ENCODE assay signal across 17 cellular contexts in the genomic region with DNA sequence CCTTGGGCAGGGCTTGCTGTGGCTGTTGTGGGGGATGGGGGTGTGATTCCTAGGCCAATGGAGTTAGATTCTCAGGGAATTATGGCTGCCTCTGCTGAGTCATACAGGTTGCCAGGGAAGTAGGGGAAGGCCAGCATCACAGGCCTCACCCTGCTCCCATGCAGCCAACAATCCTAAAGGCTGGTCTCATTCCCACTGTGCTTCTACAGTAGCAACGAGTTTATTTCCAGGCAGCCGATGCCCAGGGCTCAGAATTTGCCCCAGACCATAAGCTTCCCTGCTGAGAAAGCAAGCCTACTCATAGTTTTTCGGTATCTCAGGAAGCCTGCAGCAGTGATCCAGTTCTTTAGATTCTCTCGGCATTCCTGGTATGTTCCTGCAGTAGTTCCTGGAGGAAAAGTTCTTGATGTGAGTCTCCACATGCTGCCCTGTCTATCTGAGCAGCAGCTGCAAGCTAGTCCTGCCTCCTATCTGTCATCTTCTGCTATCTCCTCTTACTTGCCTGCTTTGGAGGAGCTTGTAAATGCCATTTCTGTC. TPM values are rescaled to one million over a fixed set of nuclear protein-coding genes. Genes with fewer than 3 reads are reported as not detected.
DNase-seq lines count a peak whose midpoint lies in the region; TF ChIP-seq lines count a peak whose summit lies in the region.
"Had no signal": no experiment of that assay in that cellular context is flagged by ENCODE, and none has a peak within 500 bp of the region (broad histone marks: within the 10 kb centered on the region; RNA-seq: fewer than 3 reads in every experiment).

No MANE protein-coding gene starts in this region.

- no peak overlapping the region for H4K8ac ChIP-seq in trophoblast cell (ENCODE audit: low read depth, low read length)

- H3K79me2 ChIP-seq in trophoblast cell (ENCODE audit: control insufficient read depth, insufficient read depth, low read length, poor library complexity), result no peaks in the 10 kb centered on the region

- no peak overlapping the region for H2AFZ ChIP-seq in trophoblast cell (ENCODE audit: insufficient read depth, low read length, poor library complexity)

- H3K4me3 ChIP-seq in brain microvascular endothelial cell (ENCODE audit: low read depth, low read length) (no peak overlapping the region), trophoblast cell (ENCODE audit: low read depth, low read length) (no peak overlapping the region)

- no peak overlapping the region for H4K91ac ChIP-seq in trophoblast cell (ENCODE audit: low read depth, low read length)

- CTCF ChIA-PET in GM10248 (lab: Yijun Ruan, JAX), result interaction anchor here (0.7 to 1.5 kb wide), 2 partner anchors 7 to 30 kb away, joined by 3 to 6 read pairs; no protein-coding TSS in a partner anchor

- no peak overlapping the region for H3K14ac ChIP-seq in trophoblast cell (ENCODE audit: low read length)

- no peaks in the 10 kb centered on the region for H3K27me3 ChIP-seq in brain microvascular endothelial cell (replicated peaks)
- no peaks in the 10 kb centered on the region for H3K27me3 ChIP-seq in trophoblast cell (ENCODE audit: insufficient read depth, low read length)

- H3K79me1 ChIP-seq in trophoblast cell (ENCODE audit: low read length), result no peaks in the 10 kb centered on the region

- peaks cover 4% of the 10 kb centered on the region for H3K9me3 ChIP-seq in trophoblast cell (ENCODE audit: insufficient read depth, low read depth, low read length)

- H2BK5ac ChIP-seq in trophoblast cell (ENCODE audit: low read depth, low read length, poor library complexity), result no peak overlapping the region

- POLR2A ChIA-PET in GM10248 (lab: Yijun Ruan, JAX), result no interaction called here

- in situ Hi-C loops in brain microvascular endothelial cell (cut with HindIII; ENCODE audit: low pct_ligation_motif_present, low sequenced_read_pairs), result no loop called here

- no peak overlapping the region for H3K9ac ChIP-seq in trophoblast cell (ENCODE audit: low read length)

- WGBS in trophoblast cell (ENCODE audit: extremely low coverage, insufficient coverage, insufficient read length), result no CpG with 5 or more reads among the region's 4 CpGs

- H3K36me3 ChIP-seq in brain microvascular endothelial cell (replicated peaks) (no peaks in the 10 kb centered on the region), trophoblast cell (ENCODE audit: control insufficient read depth in 1 of 2, insufficient read depth in 2 of 2, low read length in 2 of 2) (no peaks in the 10 kb centered on the region)

- H3K23ac ChIP-seq in trophoblast cell (ENCODE audit: low read length), result no peak overlapping the region

- DNase-seq in LHCN-M2 (ENCODE audit: low read depth) (peak; percentile 65), brain microvascular endothelial cell (peak; percentile 30), islet precursor cell (peak; percentile 71), trophoblast cell (peak; percentile 92), SIG-M5 (lab: John Stamatoyannopoulos, UW) (no peak), GM10248 (ENCODE audit: extremely low spot score) (no peak), HuH-7 (ENCODE audit: low spot score) (no peak), T1000 (lab: John Stamatoyannopoulos, UW) (no peak)
- DNase-seq: activated CD4-positive, alpha-beta T cell treated with anti-CD3 and anti-CD28 coated beads, Interleukin-2, amount 10 ng/mL, durations not matched to agents 24 days and 14 days; activated CD8-positive, alpha-beta memory T cell treated with anti-CD3 and anti-CD28 coated beads, Interleukin-2, amount 50 U/mL, for 48 hours; activated gamma-delta T cell treated with Interleukin-2 at 50 U/mL for 16 hours; GOT3; naive thymus-derived CD8-positive, alpha-beta T cell; NCI-H1417 treated with DMSO at 0.1 percent for 48 hours; NCI-H82; stimulated activated CD4-positive, alpha-beta T cell treated with anti-CD3 and anti-CD28 coated beads, Interleukin-2, amount 100 ng/mL, for 48 hours had no signal

- TF ChIP-seq CTCF in brain microvascular endothelial cell (IDR thresholded peaks at IDR 0.05; ENCODE audit: low read depth, low read length, missing control alignments) (peak; percentile 6), GM10248 (IDR thresholded peaks at IDR 0.05; ENCODE audit: control extremely low read depth, extremely low read depth, low read depth, missing control alignments) (no peak)

- H3K27ac ChIP-seq in brain microvascular endothelial cell (no peak overlapping the region), trophoblast cell (ENCODE audit: low read depth, low read length) (peak overlapping the region; percentile 28)

- no peak overlapping the region for H3K4me2 ChIP-seq in trophoblast cell (ENCODE audit: low read length)

- H3K4me1 ChIP-seq in trophoblast cell (ENCODE audit: control insufficient read depth in 1 of 2, insufficient read depth in 2 of 2, low read length in 2 of 2), result peaks cover 0 to 6% of the 10 kb centered on the region in 2 experiments

- H4K12ac ChIP-seq in trophoblast cell (ENCODE audit: low read depth, low read length), result no peak overlapping the region

- no peak overlapping the region for H3K4ac ChIP-seq in trophoblast cell (ENCODE audit: low read depth, low read length)

- no peak overlapping the region for H3K18ac ChIP-seq in trophoblast cell (ENCODE audit: low read length)

- H2AK5ac ChIP-seq in trophoblast cell (ENCODE audit: low read length), result no peak overlapping the region

- no peak overlapping the region for H2BK12ac ChIP-seq in trophoblast cell (ENCODE audit: low read length)

- H2BK120ac ChIP-seq in trophoblast cell (ENCODE audit: insufficient read depth, low read length, poor library complexity), result no peak overlapping the region

RNA-seq across cellular contexts. Expression of a gene that starts 59.3 kb away (rescaled TPM):
- total RNA-seq in LHCN-M2 (2014; rRNA removed), result 29.4 and 43.2 TPM in 2 replicates
- 11.0 TPM for polyA plus RNA-seq in LHCN-M2 (2012)
- 26.2 and 29.3 TPM in 2 replicates for polyA plus RNA-seq in trophoblast cell (2013)
- total RNA-seq: activated CD4-positive, alpha-beta T cell treated with anti-CD3 and anti-CD28 coated beads, Interleukin-2, amount 10 ng/mL, durations not matched to agents 24 days and 14 days; Daoy had no signal

Comparison
In these comparisons a context has a peak if more than half of its experiments do, and no peak if none do; other contexts are left out.
1. DNase-seq: peak in LHCN-M2 (single experiment), brain microvascular endothelial cell (single experiment), islet precursor cell (single experiment) and trophoblast cell (2 of 2); none in SIG-M5 (single experiment), GM10248 (single experiment), HuH-7 (single experiment) and T1000 (single experiment).